ENCODE assay signal across 16 cellular contexts in the genomic region with DNA sequence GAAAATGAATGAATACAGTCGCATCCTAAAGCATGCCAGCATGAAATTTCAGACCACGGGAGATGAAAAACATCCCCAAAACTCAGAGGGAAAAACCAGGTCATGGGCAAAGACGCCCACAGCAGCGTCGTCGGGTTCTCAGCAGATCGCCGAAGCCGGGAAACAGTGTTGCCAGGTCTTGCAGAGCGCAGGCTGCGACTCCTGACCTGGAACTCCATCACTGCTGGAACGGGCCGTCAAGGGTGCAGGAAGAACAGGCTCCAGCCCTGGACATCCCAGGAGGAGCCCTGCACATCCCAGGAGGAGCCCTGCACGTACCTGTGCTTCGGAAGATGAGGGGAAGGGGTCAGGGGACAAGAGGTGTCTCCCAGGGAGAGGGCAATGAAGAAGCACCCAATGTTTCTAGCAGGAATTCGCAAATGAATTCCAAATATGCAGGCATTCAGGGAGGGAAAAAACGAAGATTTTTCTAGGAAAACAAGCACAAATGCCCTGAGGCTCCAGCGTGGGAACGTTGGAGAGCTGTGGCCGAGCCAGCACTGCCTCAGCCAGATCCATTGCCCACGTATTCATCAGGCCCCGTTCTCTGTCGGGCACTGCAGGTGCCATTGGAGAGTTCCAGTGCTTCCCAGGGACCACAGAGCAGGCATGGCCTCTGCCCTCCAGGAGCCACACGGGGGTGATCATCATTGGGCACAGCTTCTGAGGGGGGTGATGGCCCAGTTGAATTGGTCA.
"Had no signal": no experiment of that assay in that cellular context is flagged by ENCODE, and none has a peak within 500 bp of the region (broad histone marks: within the 10 kb centered on the region; RNA-seq: fewer than 3 reads in every experiment).

No MANE protein-coding gene starts in this region.

- H3K27ac Mint-ChIP-seq: activated B cell treated with CpG ODN at 0.5 μM for 24 hours; activated CD8-positive, alpha-beta T cell treated with anti-CD3 and anti-CD28 coated beads for 36 hours; activated naive CD8-positive, alpha-beta T cell treated with anti-CD3 and anti-CD28 coated beads, Interleukin-2, amount 10 ng/mL, durations not matched to agents 7 days and 5 days; natural killer cell treated with Interleukin-12 subunit alpha and Interleukin-12 subunit beta and Interleukin-15 and Interleukin-18, amount 100 ng/mL, for 72 hours; stimulated activated memory B cell treated with anti-CD40 and anti-IgM and Interleukin-4, amounts not matched to agents 10 μg/mL and 1 μg/mL and 100 μg/mL, for 72 hours had no signal

- H3K4me3 ChIP-seq: ascending aorta, gastroesophageal sphincter, heart right ventricle, ovary, tibial artery, uterus had no signal

- DNase-seq: activated B cell treated with CpG ODN at 0.5 μM for 24 hours; activated CD4-positive, alpha-beta T cell treated with anti-CD3 and anti-CD28 coated beads for 48 hours; activated gamma-delta T cell treated with Interleukin-2 at 50 U/mL for 16 hours; activated naive CD8-positive, alpha-beta T cell treated with anti-CD3 and anti-CD28 coated beads, Interleukin-2, amount 10 ng/mL, durations not matched to agents 7 days and 5 days; activated T-cell treated with anti-CD3 and anti-CD28 coated beads, Interleukin-2, amount 50 U/mL, for 4 hours; heart right ventricle; ovary; stimulated activated CD4-positive, alpha-beta T cell treated with anti-CD3 and anti-CD28 coated beads, Interleukin-2, amount 100 ng/mL, for 48 hours; uterus had no signal

- H3K4me1 Mint-ChIP-seq: activated B cell treated with CpG ODN at 0.5 μM for 24 hours; stimulated activated memory B cell treated with anti-CD40 and anti-IgM and Interleukin-4, amounts not matched to agents 10 μg/mL and 1 μg/mL and 100 μg/mL, for 72 hours had no signal

- H3K4me1 ChIP-seq: ascending aorta, gastroesophageal sphincter, heart right ventricle, uterus had no signal

- H3K27me3 ChIP-seq: ascending aorta, ovary, uterus had no signal

- H3K27me3 Mint-ChIP-seq: activated B cell treated with CpG ODN at 0.5 μM for 24 hours had no signal

- H3K36me3 Mint-ChIP-seq: activated naive CD8-positive, alpha-beta T cell treated with anti-CD3 and anti-CD28 coated beads, Interleukin-2, amount 10 ng/mL, durations not matched to agents 7 days and 5 days; natural killer cell treated with Interleukin-12 subunit alpha and Interleukin-12 subunit beta and Interleukin-15 and Interleukin-18, amount 100 ng/mL, for 72 hours; stimulated activated memory B cell treated with anti-CD40 and anti-IgM and Interleukin-4, amounts not matched to agents 10 μg/mL and 1 μg/mL and 100 μg/mL, for 72 hours had no signal

- ATAC-seq: activated T-cell treated with anti-CD3 and anti-CD28 coated beads, Interleukin-2, amount 50 U/mL, for 4 hours; gastroesophageal sphincter; heart right ventricle; left lobe of liver; stimulated activated memory B cell treated with anti-CD40 and anti-IgM and Interleukin-4, amounts not matched to agents 10 μg/mL and 1 μg/mL and 100 μg/mL, for 72 hours had no signal

- H3K9me3 Mint-ChIP-seq: activated naive CD8-positive, alpha-beta T cell treated with anti-CD3 and anti-CD28 coated beads, Interleukin-2, amount 10 ng/mL, durations not matched to agents 7 days and 5 days; natural killer cell treated with Interleukin-12 subunit alpha and Interleukin-12 subunit beta and Interleukin-15 and Interleukin-18, amount 100 ng/mL, for 72 hours had no signal

- H3K4me3 Mint-ChIP-seq: activated B cell treated with CpG ODN at 0.5 μM for 24 hours; activated CD8-positive, alpha-beta T cell treated with anti-CD3 and anti-CD28 coated beads for 36 hours; activated T-cell treated with anti-CD3 and anti-CD28 coated beads, Interleukin-2, amount 50 U/mL, for 4 hours; natural killer cell treated with Interleukin-12 subunit alpha and Interleukin-12 subunit beta and Interleukin-15 and Interleukin-18, amount 100 ng/mL, for 72 hours; stimulated activated memory B cell treated with anti-CD40 and anti-IgM and Interleukin-4, amounts not matched to agents 10 μg/mL and 1 μg/mL and 100 μg/mL, for 72 hours had no signal

- H3K9me3 ChIP-seq: ovary, uterus had no signal

- H3K27ac ChIP-seq: ascending aorta, gastroesophageal sphincter, heart right ventricle, ovary, tibial artery, uterus had no signal

- H3K36me3 ChIP-seq: ascending aorta, gastroesophageal sphincter, heart right ventricle, ovary, tibial artery, uterus had no signal
